In the genomic region with DNA sequence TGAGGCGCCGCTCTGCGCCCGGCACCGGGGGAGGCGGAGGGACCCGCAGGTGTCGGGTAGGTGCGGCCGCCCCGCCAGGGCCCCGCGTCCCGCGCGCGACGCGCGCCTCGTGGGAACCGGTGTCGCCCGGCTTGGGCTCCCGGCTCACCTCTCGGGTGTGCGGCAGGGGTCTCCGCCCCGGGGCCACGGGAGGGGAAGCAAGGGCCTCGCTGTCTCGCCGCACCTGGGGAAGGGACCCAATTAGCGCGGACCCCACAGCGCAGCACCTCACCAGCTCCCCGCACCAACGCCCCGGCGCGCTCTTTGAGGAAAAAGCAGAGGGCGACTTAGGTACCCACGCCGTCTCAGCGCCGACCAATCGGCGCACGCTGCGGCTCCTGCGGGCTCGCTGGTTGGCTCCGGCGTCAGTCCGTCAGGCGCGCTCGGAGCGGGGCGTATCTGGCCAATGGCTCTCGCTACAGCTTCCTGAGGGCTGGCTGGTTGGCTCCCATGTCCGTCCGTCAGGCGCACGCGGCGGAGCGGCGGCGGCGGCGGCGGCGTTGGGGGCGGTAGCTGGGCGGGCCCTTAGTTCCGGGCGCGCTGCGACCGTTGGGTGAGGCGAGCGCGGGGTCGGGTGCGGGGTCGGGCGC, we compare ENCODE assay signal across 8 cellular contexts. TPM values are rescaled to one million over a fixed set of nuclear protein-coding genes. Genes with fewer than 3 reads are reported as not detected.
DNase-seq lines count a peak whose midpoint lies in the region; ATAC-seq and TF ChIP-seq lines count a peak whose summit lies in the region.

A gene with protein sequence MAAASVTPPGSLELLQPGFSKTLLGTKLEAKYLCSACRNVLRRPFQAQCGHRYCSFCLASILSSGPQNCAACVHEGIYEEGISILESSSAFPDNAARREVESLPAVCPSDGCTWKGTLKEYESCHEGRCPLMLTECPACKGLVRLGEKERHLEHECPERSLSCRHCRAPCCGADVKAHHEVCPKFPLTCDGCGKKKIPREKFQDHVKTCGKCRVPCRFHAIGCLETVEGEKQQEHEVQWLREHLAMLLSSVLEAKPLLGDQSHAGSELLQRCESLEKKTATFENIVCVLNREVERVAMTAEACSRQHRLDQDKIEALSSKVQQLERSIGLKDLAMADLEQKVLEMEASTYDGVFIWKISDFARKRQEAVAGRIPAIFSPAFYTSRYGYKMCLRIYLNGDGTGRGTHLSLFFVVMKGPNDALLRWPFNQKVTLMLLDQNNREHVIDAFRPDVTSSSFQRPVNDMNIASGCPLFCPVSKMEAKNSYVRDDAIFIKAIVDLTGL (plus strand): TSS at position 567 of the 629 bp plus-strand sequence. CDS start 12,225 bp downstream, outside the sequence.

- peak; percentile 100 for DNase-seq in AG08396 (ENCODE audit: low spot score)
- peak; percentile 100 for DNase-seq in NCI-H226
- peak; percentile 98 for DNase-seq in WTC11 (ENCODE audit: low spot score)
- peak; percentile 99 to 100 for DNase-seq in cardiac fibroblast (ENCODE audit: low read depth in 2 of 2)
- DNase-seq in immature natural killer cell: peak; percentile 97 to 98 (median 98)
- DNase-seq in smooth muscle cell of the brain vasculature (ENCODE audit: low read depth, low spot score): peak; percentile 99

- H3K27ac Mint-ChIP-seq in WTC11 (peak within 1 kb of the TSS; percentile 60; the same call in 1 of the 2 replicates), immature natural killer cell (peak within 1 kb of the TSS; percentile 87 to 97 (median 92))

- H3K27me3 Mint-ChIP-seq in WTC11 (ENCODE audit: low read depth): no peaks in the 10 kb centered on the region
- peaks cover 0 to 3% (median 2%) of the 10 kb centered on the region in 3 donors for H3K27me3 Mint-ChIP-seq in immature natural killer cell (ENCODE audit: low read depth in 3 of 3)

- H3K36me3 Mint-ChIP-seq in WTC11 (no peaks in the 10 kb centered on the region), immature natural killer cell (no peaks in the 10 kb centered on the region)

- TF ChIP-seq CTCF in WTC11 (IDR thresholded peaks at IDR 0.05) (no peak), cardiac fibroblast (IDR thresholded peaks at IDR 0.05; ENCODE audit: low read depth, low read length) (no peak)

- POLR2A ChIA-PET in WTC11 (lab: Charles Lee): interaction anchor here (0.8 to 1.3 kb wide), 2 partner anchors 16 to 39 kb away, joined by 3 to 4 read pairs; no protein-coding TSS in a partner anchor

- H3K4me3 Mint-ChIP-seq in WTC11 (peak within 1 kb of the TSS; percentile 76), immature natural killer cell (peak within 1 kb of the TSS; percentile 81 to 89 (median 85))

- H3K4me1 Mint-ChIP-seq in WTC11 (peaks cover 9% of the 10 kb centered on the region), immature natural killer cell (peaks cover 31 to 41% of the 10 kb centered on the region in 2 donors)

- TF ChIP-seq POLR2A in GM18951 (IDR thresholded peaks at IDR 0.05; ENCODE audit: extremely low read depth, insufficient read depth, insufficient read length): peak; percentile 93

- peak within 1 kb of the TSS; percentile 71 to 80 for H3K4me3 ChIP-seq in cardiac fibroblast (replicated peaks in 1 of 2; ENCODE audit: low read depth in 2 of 2, low read length in 2 of 2)

- CTCF ChIA-PET in WTC11 (lab: Charles Lee): interaction anchor here (0.5 to 2.9 kb wide), 12 partner anchors 39 to 265 kb away, joined by 3 to 16 read pairs (median 4); partner anchors contain the start of genes AJM1 and SAPCD2

- peak; percentile 88 for ATAC-seq in HG03175 (IDR thresholded peaks at IDR 0.05; ENCODE audit: unreplicated experiment)
- peak; percentile 97 for ATAC-seq in WTC11

- in situ Hi-C loops in GM18951 (cut with MboI; ENCODE audit: low sequenced_read_pairs, unreplicated experiment): no loop called here

- H3K9me3 Mint-ChIP-seq in WTC11 (no peaks in the 10 kb centered on the region), immature natural killer cell (no peaks in the 10 kb centered on the region)

TF ChIP-seq in WTC11, 78 proteins besides CTCF, POLR2A, EP300 and RAD21 (continues in another document):
- TF ChIP-seq, protein P1, sequence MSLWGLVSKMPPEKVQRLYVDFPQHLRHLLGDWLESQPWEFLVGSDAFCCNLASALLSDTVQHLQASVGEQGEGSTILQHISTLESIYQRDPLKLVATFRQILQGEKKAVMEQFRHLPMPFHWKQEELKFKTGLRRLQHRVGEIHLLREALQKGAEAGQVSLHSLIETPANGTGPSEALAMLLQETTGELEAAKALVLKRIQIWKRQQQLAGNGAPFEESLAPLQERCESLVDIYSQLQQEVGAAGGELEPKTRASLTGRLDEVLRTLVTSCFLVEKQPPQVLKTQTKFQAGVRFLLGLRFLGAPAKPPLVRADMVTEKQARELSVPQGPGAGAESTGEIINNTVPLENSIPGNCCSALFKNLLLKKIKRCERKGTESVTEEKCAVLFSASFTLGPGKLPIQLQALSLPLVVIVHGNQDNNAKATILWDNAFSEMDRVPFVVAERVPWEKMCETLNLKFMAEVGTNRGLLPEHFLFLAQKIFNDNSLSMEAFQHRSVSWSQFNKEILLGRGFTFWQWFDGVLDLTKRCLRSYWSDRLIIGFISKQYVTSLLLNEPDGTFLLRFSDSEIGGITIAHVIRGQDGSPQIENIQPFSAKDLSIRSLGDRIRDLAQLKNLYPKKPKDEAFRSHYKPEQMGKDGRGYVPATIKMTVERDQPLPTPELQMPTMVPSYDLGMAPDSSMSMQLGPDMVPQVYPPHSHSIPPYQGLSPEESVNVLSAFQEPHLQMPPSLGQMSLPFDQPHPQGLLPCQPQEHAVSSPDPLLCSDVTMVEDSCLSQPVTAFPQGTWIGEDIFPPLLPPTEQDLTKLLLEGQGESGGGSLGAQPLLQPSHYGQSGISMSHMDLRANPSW (CRISPR knock-in tag; conservative IDR thresholded peaks at IDR 0.05; ENCODE audit: low read depth): no peak
- TF ChIP-seq, protein P2, sequence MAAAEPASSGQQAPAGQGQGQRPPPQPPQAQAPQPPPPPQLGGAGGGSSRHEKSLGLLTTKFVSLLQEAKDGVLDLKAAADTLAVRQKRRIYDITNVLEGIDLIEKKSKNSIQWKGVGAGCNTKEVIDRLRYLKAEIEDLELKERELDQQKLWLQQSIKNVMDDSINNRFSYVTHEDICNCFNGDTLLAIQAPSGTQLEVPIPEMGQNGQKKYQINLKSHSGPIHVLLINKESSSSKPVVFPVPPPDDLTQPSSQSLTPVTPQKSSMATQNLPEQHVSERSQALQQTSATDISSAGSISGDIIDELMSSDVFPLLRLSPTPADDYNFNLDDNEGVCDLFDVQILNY (CRISPR knock-in tag; IDR thresholded peaks at IDR 0.05): peak; percentile 76; the same call in 1 of the 2 replicates
- TF ChIP-seq ZNF532 (CRISPR knock-in tag; IDR thresholded peaks at IDR 0.05; ENCODE audit: borderline replicate concordance) (no peak), MAX (CRISPR knock-in tag; IDR thresholded peaks at IDR 0.05) (peak; percentile 80), ZNF232 (CRISPR knock-in tag; IDR thresholded peaks at IDR 0.05) (no peak), CDX4 (CRISPR knock-in tag; IDR thresholded peaks at IDR 0.05; ENCODE audit: borderline replicate concordance) (no peak)

RNA-seq across cellular contexts. Expression of the gene that starts here (rescaled TPM):
- total RNA-seq in WTC11 (2021): 55.0 to 62.5 TPM (median 61.3 TPM) in 3 replicates
- polyA plus RNA-seq in immature natural killer cell: 10 to 100 TPM in 2 of 3 donors, 1 to 10 TPM in 1; 7.6 to 32.7 (median 11.0) TPM

Comparison
In these comparisons a context has a peak if more than half of its experiments do, and no peak if none do; other contexts are left out.
1. Peak in every context shown above with its lines: DNase-seq, ATAC-seq and H3K4me3 ChIP-seq.